11 cellular contexts compared by ENCODE assay signal in genomic region chr15:31013863-31014607, GRCh38. TPM values are rescaled to one million over a fixed set of nuclear protein-coding genes. Genes with fewer than 3 reads are reported as not detected.
DNase-seq lines count a peak whose midpoint lies in the region; ATAC-seq lines count a peak whose summit lies in the region.
"Had no signal": no experiment of that assay in that cellular context is flagged by ENCODE, and none has a peak within 500 bp of the region (broad histone marks: within the 10 kb centered on the region; RNA-seq: fewer than 3 reads in every experiment).

No MANE protein-coding gene starts in this region.

- no peaks in the 10 kb centered on the region for H3K27me3 Mint-ChIP-seq in IgD-negative memory B cell
- peaks cover 38% of the 10 kb centered on the region for H3K27me3 Mint-ChIP-seq in activated CD4-positive, alpha-beta memory T cell treated with anti-CD3 and anti-CD28 coated beads, Interleukin-2, amount 10 ng/mL, durations not matched to agents 7 days and 5 days

- no peaks in the 10 kb centered on the region for H3K36me3 ChIP-seq in H7 (replicated peaks; ENCODE audit: control insufficient read depth, insufficient read depth, low read length)
- H3K36me3 ChIP-seq: brain microvascular endothelial cell had no signal

- peaks cover 0 to 12% (median 10%) of the 10 kb centered on the region in 3 donors for H3K9me3 Mint-ChIP-seq in IgD-negative memory B cell
- H3K9me3 Mint-ChIP-seq in activated CD4-positive, alpha-beta memory T cell treated with anti-CD3 and anti-CD28 coated beads, Interleukin-2, amount 10 ng/mL, durations not matched to agents 7 days and 5 days, result peaks cover 13% of the 10 kb centered on the region

- POLR2A ChIA-PET in activated CD4-positive, alpha-beta memory T cell treated with anti-CD3 and anti-CD28 coated beads, Interleukin-2, amount 10 ng/mL, durations not matched to agents 7 days and 5 days (lab: Charles Lee), result interaction anchor here (1.4 kb wide), 2 partner anchors 8 to 22 kb away, joined by 6 to 9 read pairs; partner anchors contain the start of gene MTMR10

- CTCF ChIA-PET in activated CD4-positive, alpha-beta memory T cell treated with anti-CD3 and anti-CD28 coated beads, Interleukin-2, amount 10 ng/mL, durations not matched to agents 7 days and 5 days (lab: Charles Lee), result interaction anchor here (1.1 to 1.6 kb wide), 2 partner anchors 22 to 50 kb away, joined by 3 to 4 read pairs; partner anchors contain the start of gene MTMR10

- peaks cover 5% of the 10 kb centered on the region for H3K36me3 Mint-ChIP-seq in IgD-negative memory B cell
- H3K36me3 Mint-ChIP-seq in activated CD4-positive, alpha-beta memory T cell treated with anti-CD3 and anti-CD28 coated beads, Interleukin-2, amount 10 ng/mL, durations not matched to agents 7 days and 5 days (ENCODE audit: low read depth), result peaks cover 12% of the 10 kb centered on the region

- ATAC-seq in GM18502 (IDR thresholded peaks at IDR 0.05; ENCODE audit: poor library complexity, unreplicated experiment) (peak; percentile 98), GM21423 (IDR thresholded peaks at IDR 0.05; ENCODE audit: unreplicated experiment) (peak; percentile 98)

- H3K27me3 ChIP-seq in H7 (ENCODE audit: control insufficient read depth, insufficient read depth, low read length), result no peaks in the 10 kb centered on the region
- H3K27me3 ChIP-seq: brain microvascular endothelial cell had no signal

- H3K4me3 Mint-ChIP-seq in IgD-negative memory B cell, result peak overlapping the region in 2 of 4 donors; percentile 51 to 74
- no peak overlapping the region for H3K4me3 Mint-ChIP-seq in activated CD4-positive, alpha-beta memory T cell treated with anti-CD3 and anti-CD28 coated beads, Interleukin-2, amount 10 ng/mL, durations not matched to agents 7 days and 5 days

- H3K27ac Mint-ChIP-seq in IgD-negative memory B cell, result peak overlapping the region; percentile 9 to 36 (median 20)
- H3K27ac Mint-ChIP-seq in activated CD4-positive, alpha-beta memory T cell treated with anti-CD3 and anti-CD28 coated beads, Interleukin-2, amount 10 ng/mL, durations not matched to agents 7 days and 5 days, result no peak overlapping the region

- H3K4me3 ChIP-seq in H7 (ENCODE audit: insufficient read depth, low read depth, low read length), result no peak overlapping the region
- H3K4me3 ChIP-seq: PC-9 had no signal

- peak; percentile 16 for DNase-seq in left kidney (ENCODE audit: low read depth, low spot score)
- no peak for DNase-seq in dedifferentiated amniotic fluid mesenchymal stem cell (ENCODE audit: extremely low spot score)
- no peak for DNase-seq in H7
- no peak for DNase-seq in activated CD4-positive, alpha-beta memory T cell treated with anti-CD3 and anti-CD28 coated beads, Interleukin-2, amount 10 ng/mL, durations not matched to agents 7 days and 5 days
- DNase-seq in AG08395 (ENCODE audit: low spot score), result no peak
- DNase-seq: brain microvascular endothelial cell, midbrain, PC-9 had no signal

- H3K4me1 Mint-ChIP-seq in IgD-negative memory B cell, result peaks cover 21 to 36% (median 32%) of the 10 kb centered on the region in 3 donors
- peaks cover 21% of the 10 kb centered on the region for H3K4me1 Mint-ChIP-seq in activated CD4-positive, alpha-beta memory T cell treated with anti-CD3 and anti-CD28 coated beads, Interleukin-2, amount 10 ng/mL, durations not matched to agents 7 days and 5 days

RNA-seq across cellular contexts. Expression of gene MTMR10, which starts 22.6 kb away (rescaled TPM):
- 15.5 TPM for polyA plus RNA-seq in IgD-negative memory B cell
- total RNA-seq in H7 (2014; rRNA removed; shearing (Covaris generic)), result 10.5 and 11.0 TPM in 2 replicates
- 10 to 100 TPM; 21.8 to 23.3 TPM for total RNA-seq in activated CD4-positive, alpha-beta memory T cell treated with anti-CD3 and anti-CD28 coated beads, Interleukin-2, amount 10 ng/mL, durations not matched to agents 7 days and 5 days
